In genomic region chr5:143213851-143214363, GRCh38 we compare ENCODE assay signal across 9 cellular contexts.
A peak's percentile ranks its signal among the peaks of the same experiment; 100 is the strongest.
DNase-seq lines count a peak whose midpoint lies in the region; ATAC-seq and TF ChIP-seq lines count a peak whose summit lies in the region.
"Had no signal": no experiment of that assay in that cellular context is flagged by ENCODE, and none has a peak within 500 bp of the region (broad histone marks: within the 10 kb centered on the region; RNA-seq: fewer than 3 reads in every experiment).

No MANE protein-coding gene starts in this region.

- peak overlapping the region; percentile 76 for H3K27ac Mint-ChIP-seq in activated CD4-positive, alpha-beta T cell treated with anti-CD3 and anti-CD28 coated beads, Interleukin-2, amount 10 ng/mL, durations not matched to agents 24 days and 14 days
- peak overlapping the region; percentile 41 to 78 (median 43) for H3K27ac Mint-ChIP-seq in nephron

- peak overlapping the region; percentile 56 for H2AFZ ChIP-seq in KMS-11 (ENCODE audit: low read depth)

- TF ChIP-seq CTCF in KMS-11 (conservative IDR thresholded peaks at IDR 0.05; ENCODE audit: low read depth, low read length) = no peak
- no peak for TF ChIP-seq CTCF in nephron (IDR thresholded peaks at IDR 0.05; ENCODE audit: unreplicated experiment in 3 of 3)

- peak overlapping the region; percentile 24 for H3K4me3 Mint-ChIP-seq in activated CD4-positive, alpha-beta T cell treated with anti-CD3 and anti-CD28 coated beads, Interleukin-2, amount 10 ng/mL, durations not matched to agents 24 days and 14 days
- no peak overlapping the region for H3K4me3 Mint-ChIP-seq in nephron

- H3K79me2 ChIP-seq in KMS-11 (ENCODE audit: insufficient read depth, low read depth) = no peaks in the 10 kb centered on the region

- no peak for DNase-seq in activated CD4-positive, alpha-beta T cell treated with anti-CD3 and anti-CD28 coated beads, Interleukin-2, amount 10 ng/mL, durations not matched to agents 24 days and 14 days
- no peak for DNase-seq in activated CD4-positive, alpha-beta T cell treated with anti-CD3 and anti-CD28 coated beads for 4 hours
- no peak for DNase-seq in NCI-H2171 treated with DMSO at 0.1 percent for 48 hours (lab: John Stamatoyannopoulos, UW)
- DNase-seq in DMS79 treated with DMSO at 0.1 percent for 48 hours (lab: John Stamatoyannopoulos, UW) = no peak
- DNase-seq: midbrain had no signal

- peaks cover 28% of the 10 kb centered on the region for H3K4me1 Mint-ChIP-seq in activated CD4-positive, alpha-beta T cell treated with anti-CD3 and anti-CD28 coated beads, Interleukin-2, amount 10 ng/mL, durations not matched to agents 24 days and 14 days
- peaks cover 52% of the 10 kb centered on the region for H3K4me1 Mint-ChIP-seq in nephron

- intact Hi-C loops in activated CD4-positive, alpha-beta T cell treated with anti-CD3 and anti-CD28 coated beads, Interleukin-2, amount 10 ng/mL, durations not matched to agents 24 days and 14 days (cut with micrococcal nuclease) = loop anchor here (10.0 kb wide), 1 partner anchor 611 kb away; no protein-coding TSS in a partner anchor

- peaks cover 9% of the 10 kb centered on the region for H3K36me3 Mint-ChIP-seq in activated CD4-positive, alpha-beta T cell treated with anti-CD3 and anti-CD28 coated beads, Interleukin-2, amount 10 ng/mL, durations not matched to agents 24 days and 14 days (ENCODE audit: low read depth)
- H3K36me3 Mint-ChIP-seq in nephron (ENCODE audit: low read depth) = no peaks in the 10 kb centered on the region

- H3K9me3 Mint-ChIP-seq in activated CD4-positive, alpha-beta T cell treated with anti-CD3 and anti-CD28 coated beads, Interleukin-2, amount 10 ng/mL, durations not matched to agents 24 days and 14 days = no peaks in the 10 kb centered on the region
- H3K9me3 Mint-ChIP-seq in nephron = no peaks in the 10 kb centered on the region

- H3K4me2 ChIP-seq in KMS-11 = peak overlapping the region; percentile 72

- H3K4me1 ChIP-seq in KMS-11 (ENCODE audit: low read depth, poor library complexity, severe bottlenecking) = peaks cover 79% of the 10 kb centered on the region

- no peaks in the 10 kb centered on the region for H3K27me3 ChIP-seq in KMS-11 (ENCODE audit: insufficient read depth, low read depth)

- H3K9ac ChIP-seq in KMS-11 = peak overlapping the region; percentile 81

- H4K20me1 ChIP-seq in KMS-11 (ENCODE audit: insufficient read depth) = no peaks in the 10 kb centered on the region

- H3K4me3 ChIP-seq in KMS-11 (IDR thresholded peaks at IDR 0.05; ENCODE audit: insufficient read depth, low read depth, low read length) = no peak overlapping the region

- no peaks in the 10 kb centered on the region for H3K36me3 ChIP-seq in KMS-11 (ENCODE audit: insufficient read depth)

- no peaks in the 10 kb centered on the region for H3K27me3 Mint-ChIP-seq in activated CD4-positive, alpha-beta T cell treated with anti-CD3 and anti-CD28 coated beads, Interleukin-2, amount 10 ng/mL, durations not matched to agents 24 days and 14 days
- H3K27me3 Mint-ChIP-seq in nephron (ENCODE audit: low read depth) = peaks cover 3% of the 10 kb centered on the region

- peak overlapping the region; percentile 99 for H3K27ac ChIP-seq in KMS-11

- ATAC-seq in GM21737 (IDR thresholded peaks at IDR 0.05; ENCODE audit: unreplicated experiment) (peak; percentile 55), SK-N-SH treated with all-trans-retinoic acid at 6 μM for 48 hours (no peak)

TF ChIP-seq in SK-N-SH treated with all-trans-retinoic acid at 6 μM for 48 hours, 23 proteins besides CTCF, POLR2A, EP300 and RAD21:
- TF ChIP-seq ZNF8 (CRISPR knock-in tag; IDR thresholded peaks at IDR 0.05) (no peak), ARNTL (CRISPR knock-in tag; IDR thresholded peaks at IDR 0.05; ENCODE audit: borderline replicate concordance, low read depth) (no peak), CSRNP3 (CRISPR knock-in tag; IDR thresholded peaks at IDR 0.05) (no peak)
